Comparison of ENCODE assay signal across 17 cellular contexts in genomic region chr9:130570200-130570599, GRCh38. TPM values are rescaled to one million over a fixed set of nuclear protein-coding genes. Genes with fewer than 3 reads are reported as not detected.
DNase-seq lines count a peak whose midpoint lies in the region; ATAC-seq and TF ChIP-seq lines count a peak whose summit lies in the region.
"Had no signal": no experiment of that assay in that cellular context is flagged by ENCODE, and none has a peak within 500 bp of the region (broad histone marks: within the 10 kb centered on the region; RNA-seq: fewer than 3 reads in every experiment).

No MANE protein-coding gene starts in this region.

- DNase-seq in ELR (ENCODE audit: low read depth): peak; percentile 70
- peak; percentile 82 for DNase-seq in MG63
- peak; percentile 3 for DNase-seq in amniotic stem cell (lab: John Stamatoyannopoulos, UW)
- peak; percentile 37 for DNase-seq in left kidney (ENCODE audit: low read depth, low spot score)
- DNase-seq in mesothelial cell of epicardium (ENCODE audit: low spot score in 2 of 2, unreplicated experiment in 2 of 2): no peak
- DNase-seq in erythroblast (lab: John Stamatoyannopoulos, UW): no peak
- DNase-seq in left lung: no peak
- DNase-seq: activated CD4-positive, alpha-beta T cell treated with anti-CD3 and anti-CD28 coated beads for 4 hours; effector memory CD8-positive, alpha-beta T cell; left ventricle myocardium superior; natural killer cell; NCI-H2081; T-helper 17 cell had no signal

- H3K4me3 Mint-ChIP-seq in mesothelial cell of epicardium: no peak overlapping the region
- H3K4me3 Mint-ChIP-seq: effector memory CD8-positive, alpha-beta T cell; natural killer cell; stimulated activated naive CD8-positive, alpha-beta T cell treated with anti-CD3 and anti-CD28 coated beads, Interleukin-15, Interleukin-2, amounts not matched to agents 100 ng/mL and 50 ng/mL, for 24 hours; T-helper 17 cell had no signal

- H3K36me3 Mint-ChIP-seq in mesothelial cell of epicardium: no peaks in the 10 kb centered on the region
- H3K36me3 Mint-ChIP-seq: natural killer cell had no signal

- intact Hi-C loops in left lung (cut with DNase I): no loop called here

- no peaks in the 10 kb centered on the region for H3K36me3 ChIP-seq in MG63
- no peaks in the 10 kb centered on the region for H3K36me3 ChIP-seq in left lung
- H3K36me3 ChIP-seq: right atrium auricular region had no signal

- ATAC-seq in HG03342 (IDR thresholded peaks at IDR 0.05; ENCODE audit: unreplicated experiment): no peak
- no peak for ATAC-seq in left lung
- ATAC-seq: effector memory CD8-positive, alpha-beta T cell; left ventricle myocardium superior; natural killer cell; T-helper 17 cell had no signal

- no peak overlapping the region for H3K4me3 ChIP-seq in MG63
- no peak overlapping the region for H3K4me3 ChIP-seq in left lung
- H3K4me3 ChIP-seq: right atrium auricular region had no signal

- H3K27ac Mint-ChIP-seq in mesothelial cell of epicardium: no peak overlapping the region
- H3K27ac Mint-ChIP-seq: effector memory CD8-positive, alpha-beta T cell; natural killer cell; stimulated activated naive CD8-positive, alpha-beta T cell treated with anti-CD3 and anti-CD28 coated beads, Interleukin-15, Interleukin-2, amounts not matched to agents 100 ng/mL and 50 ng/mL, for 24 hours; T-helper 17 cell had no signal

- H3K9me3 Mint-ChIP-seq in mesothelial cell of epicardium: no peaks in the 10 kb centered on the region
- H3K9me3 Mint-ChIP-seq: effector memory CD8-positive, alpha-beta T cell; natural killer cell; stimulated activated naive CD8-positive, alpha-beta T cell treated with anti-CD3 and anti-CD28 coated beads, Interleukin-15, Interleukin-2, amounts not matched to agents 100 ng/mL and 50 ng/mL, for 24 hours had no signal

- H3K27me3 ChIP-seq in MG63: no peaks in the 10 kb centered on the region
- no peaks in the 10 kb centered on the region for H3K27me3 ChIP-seq in left lung
- H3K27me3 ChIP-seq: right atrium auricular region had no signal

- no peak for TF ChIP-seq POLR2A in erythroblast (IDR thresholded peaks at IDR 0.05; ENCODE audit: low read length)

- H3K27me3 Mint-ChIP-seq in mesothelial cell of epicardium (ENCODE audit: low read depth): peaks cover 5% of the 10 kb centered on the region

- H3K4me1 ChIP-seq in left lung: no peaks in the 10 kb centered on the region
- H3K4me1 ChIP-seq: right atrium auricular region had no signal

- H3K9me3 ChIP-seq in MG63: no peaks in the 10 kb centered on the region
- H3K9me3 ChIP-seq in left lung: no peaks in the 10 kb centered on the region
- H3K9me3 ChIP-seq: right atrium auricular region had no signal

- TF ChIP-seq CTCF in mesothelial cell of epicardium (IDR thresholded peaks at IDR 0.05; ENCODE audit: unreplicated experiment) (no peak), left lung (IDR thresholded peaks at IDR 0.05) (no peak)

- H3K27ac ChIP-seq in left lung: no peak overlapping the region
- H3K27ac ChIP-seq: KMS-11, right atrium auricular region had no signal

- no peaks in the 10 kb centered on the region for H3K4me1 Mint-ChIP-seq in mesothelial cell of epicardium
- H3K4me1 Mint-ChIP-seq: natural killer cell, T-helper 17 cell had no signal

RNA-seq across cellular contexts. Expression of gene FUBP3, which starts 9.2 kb away (rescaled TPM):
- 30.3 and 35.8 TPM in 2 replicates for total RNA-seq in MG63 (2014; rRNA removed; shearing (Covaris generic); ENCODE audit: low replicate concordance)
- total RNA-seq in mesothelial cell of epicardium (70.8 to 77.0 TPM (median 73.1 TPM) in 3 replicates), left lung (10 to 100 TPM; 33.1 to 38.4 TPM)

Comparison
In these comparisons a context has a peak if more than half of its experiments do, and no peak if none do; other contexts are left out.
1. DNase-seq: peak in ELR (single experiment), MG63 (single experiment), amniotic stem cell (single experiment) and left kidney (single experiment); none in mesothelial cell of epicardium (0 of 2), erythroblast (0 of 2) and left lung (0 of 2).